Comparison of ENCODE assay signal across 18 cellular contexts in the genomic region with DNA sequence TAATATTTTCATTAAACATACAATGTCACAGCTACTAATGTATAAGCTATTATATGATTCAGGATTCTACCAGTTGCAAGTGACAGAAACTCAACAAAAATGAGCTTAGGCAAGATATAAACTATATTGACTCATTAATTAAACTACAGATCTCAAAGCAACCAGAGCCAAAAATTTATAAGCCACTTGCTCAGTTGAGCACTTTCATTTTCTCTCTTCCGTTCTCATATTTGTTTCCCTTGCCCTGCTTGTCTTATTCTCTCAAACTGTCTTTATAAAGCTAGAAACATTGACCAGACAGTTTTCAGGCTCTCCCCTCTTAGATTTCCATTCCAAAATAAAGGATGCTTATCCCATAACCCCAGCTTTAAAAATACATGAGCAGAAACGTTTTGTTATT.
DNase-seq lines count a peak whose midpoint lies in the region; ATAC-seq and TF ChIP-seq lines count a peak whose summit lies in the region.
"Had no signal": no experiment of that assay in that cellular context is flagged by ENCODE, and none has a peak within 500 bp of the region (broad histone marks: within the 10 kb centered on the region; RNA-seq: fewer than 3 reads in every experiment).

No MANE protein-coding gene starts in this region.

- TF ChIP-seq CTCF in OCI-LY3 (IDR thresholded peaks at IDR 0.05; ENCODE audit: low read depth, low read length) (no peak), gastroesophageal sphincter (IDR thresholded peaks at IDR 0.05) (no peak), glutamatergic neuron (IDR thresholded peaks at IDR 0.05; ENCODE audit: partially characterized antibody, unreplicated experiment) (no peak)

- H2AFZ ChIP-seq in OCI-LY3 (ENCODE audit: low read depth, low read length), result no peak overlapping the region

- peaks cover 6% of the 10 kb centered on the region for H3K4me1 Mint-ChIP-seq in glutamatergic neuron (ENCODE audit: low read depth, unreplicated experiment)
- no peaks in the 10 kb centered on the region for H3K4me1 Mint-ChIP-seq in activated CD4-positive, alpha-beta T cell treated with anti-CD3 and anti-CD28 coated beads, Interleukin-2, amount 10 ng/mL, durations not matched to agents 24 days and 14 days
- H3K4me1 Mint-ChIP-seq: IgD-negative memory B cell had no signal

- no peak for TF ChIP-seq EP300 in gastroesophageal sphincter (IDR thresholded peaks at IDR 0.05)

- H3K27ac ChIP-seq in OCI-LY3 (ENCODE audit: low read length), result no peak overlapping the region
- H3K27ac ChIP-seq in gastroesophageal sphincter, result no peak overlapping the region
- H3K27ac ChIP-seq: Peyer's patch had no signal

- H3K4me3 Mint-ChIP-seq in glutamatergic neuron (ENCODE audit: unreplicated experiment), result no peak overlapping the region
- no peak overlapping the region for H3K4me3 Mint-ChIP-seq in activated CD4-positive, alpha-beta T cell treated with anti-CD3 and anti-CD28 coated beads, Interleukin-2, amount 10 ng/mL, durations not matched to agents 24 days and 14 days
- H3K4me3 Mint-ChIP-seq: CD8-positive, alpha-beta T cell; H9; IgD-negative memory B cell had no signal

- H3K9me3 ChIP-seq in OCI-LY3 (ENCODE audit: insufficient read depth, low read length) (no peaks in the 10 kb centered on the region), gastroesophageal sphincter (no peaks in the 10 kb centered on the region), skeletal muscle satellite cell (replicated peaks; ENCODE audit: low read length) (no peaks in the 10 kb centered on the region)
- H3K9me3 ChIP-seq: Peyer's patch had no signal

- intact Hi-C loops in activated CD4-positive, alpha-beta T cell treated with anti-CD3 and anti-CD28 coated beads, Interleukin-2, amount 10 ng/mL, durations not matched to agents 24 days and 14 days (cut with micrococcal nuclease), result loop anchor here (10.0 kb wide), 1 partner anchor 58 kb away; a partner anchor contains a TSS

- no peaks in the 10 kb centered on the region for H3K27me3 Mint-ChIP-seq in glutamatergic neuron (ENCODE audit: unreplicated experiment)
- no peaks in the 10 kb centered on the region for H3K27me3 Mint-ChIP-seq in activated CD4-positive, alpha-beta T cell treated with anti-CD3 and anti-CD28 coated beads, Interleukin-2, amount 10 ng/mL, durations not matched to agents 24 days and 14 days
- H3K27me3 Mint-ChIP-seq: IgD-negative memory B cell had no signal

- no peaks in the 10 kb centered on the region for H3K79me2 ChIP-seq in OCI-LY3 (ENCODE audit: low read length)

- no peak for DNase-seq in glutamatergic neuron
- DNase-seq in activated CD4-positive, alpha-beta T cell treated with anti-CD3 and anti-CD28 coated beads for 48 hours, result no peak
- no peak for DNase-seq in activated CD4-positive, alpha-beta T cell treated with anti-CD3 and anti-CD28 coated beads, Interleukin-2, amount 10 ng/mL, durations not matched to agents 24 days and 14 days
- DNase-seq: CD8-positive, alpha-beta T cell; DND-41; GDM1; H9; NCI-H1092; NCI-H1694; NCI-H446; NCI-H748 treated with DMSO at 0.1 percent for 48 hours; Peyer's patch; Right ventricle myocardium superior had no signal

- no peaks in the 10 kb centered on the region for H3K36me3 Mint-ChIP-seq in glutamatergic neuron (ENCODE audit: unreplicated experiment)
- no peaks in the 10 kb centered on the region for H3K36me3 Mint-ChIP-seq in activated CD4-positive, alpha-beta T cell treated with anti-CD3 and anti-CD28 coated beads, Interleukin-2, amount 10 ng/mL, durations not matched to agents 24 days and 14 days (ENCODE audit: low read depth)
- H3K36me3 Mint-ChIP-seq: CD8-positive, alpha-beta T cell; IgD-negative memory B cell had no signal

- WGBS in gastroesophageal sphincter (ENCODE audit: low coverage in 1 of 2), 2 donors, result 24 to 33% methylated on average over 2 of the region's 2 CpGs

- H3K27me3 ChIP-seq in OCI-LY3 (ENCODE audit: low read depth, low read length), result no peaks in the 10 kb centered on the region
- no peaks in the 10 kb centered on the region for H3K27me3 ChIP-seq in gastroesophageal sphincter
- no peaks in the 10 kb centered on the region for H3K27me3 ChIP-seq in skeletal muscle satellite cell (ENCODE audit: control insufficient read depth, insufficient read depth, low read length)
- H3K27me3 ChIP-seq: Peyer's patch had no signal

- H3K9ac ChIP-seq in OCI-LY3 (ENCODE audit: low read length) (no peak overlapping the region), skeletal muscle satellite cell (ENCODE audit: low read depth, low read length) (peak overlapping the region; percentile 13)

- no peaks in the 10 kb centered on the region for H3K4me1 ChIP-seq in OCI-LY3 (ENCODE audit: low read length)
- H3K4me1 ChIP-seq in gastroesophageal sphincter, result peaks cover 0 to 8% (median 0%) of the 10 kb centered on the region in 3 donors
- H3K4me1 ChIP-seq in skeletal muscle satellite cell (ENCODE audit: control insufficient read depth, insufficient read depth, low read length), result no peaks in the 10 kb centered on the region

- H3K27ac Mint-ChIP-seq in glutamatergic neuron (ENCODE audit: unreplicated experiment), result no peak overlapping the region
- H3K27ac Mint-ChIP-seq in activated CD4-positive, alpha-beta T cell treated with anti-CD3 and anti-CD28 coated beads, Interleukin-2, amount 10 ng/mL, durations not matched to agents 24 days and 14 days, result no peak overlapping the region
- H3K27ac Mint-ChIP-seq: CD8-positive, alpha-beta T cell; H9; IgD-negative memory B cell had no signal

- H3K4me2 ChIP-seq in OCI-LY3 (ENCODE audit: low read length), result peak overlapping the region; percentile 6; the same call in 1 of the 2 replicates
- H3K4me2 ChIP-seq in skeletal muscle satellite cell (ENCODE audit: low read length), result peak overlapping the region; percentile 67

- H3K9me3 Mint-ChIP-seq in glutamatergic neuron (ENCODE audit: unreplicated experiment), result no peaks in the 10 kb centered on the region
- no peaks in the 10 kb centered on the region for H3K9me3 Mint-ChIP-seq in activated CD4-positive, alpha-beta T cell treated with anti-CD3 and anti-CD28 coated beads, Interleukin-2, amount 10 ng/mL, durations not matched to agents 24 days and 14 days
- H3K9me3 Mint-ChIP-seq: H9 had no signal

- TF ChIP-seq POLR2A in gastroesophageal sphincter (IDR thresholded peaks at IDR 0.05), result no peak

- H3K4me3 ChIP-seq in OCI-LY3 (ENCODE audit: low read length) (no peak overlapping the region), gastroesophageal sphincter (peak overlapping the region; percentile 21 to 31), skeletal muscle satellite cell (ENCODE audit: low read length) (peak overlapping the region; percentile 13)
- H3K4me3 ChIP-seq: Peyer's patch had no signal

- H3K36me3 ChIP-seq in OCI-LY3 (replicated peaks; ENCODE audit: low read depth, low read length), result no peaks in the 10 kb centered on the region
- H3K36me3 ChIP-seq in gastroesophageal sphincter, result no peaks in the 10 kb centered on the region
- no peaks in the 10 kb centered on the region for H3K36me3 ChIP-seq in skeletal muscle satellite cell (ENCODE audit: insufficient read depth, low read length)
- H3K36me3 ChIP-seq: Peyer's patch had no signal

- ATAC-seq in HG03432 (IDR thresholded peaks at IDR 0.05; ENCODE audit: unreplicated experiment) (peak; percentile 37), gastroesophageal sphincter (no peak)
- ATAC-seq: CD8-positive, alpha-beta T cell had no signal

- H4K20me1 ChIP-seq in OCI-LY3 (ENCODE audit: insufficient read depth, low read length), result no peaks in the 10 kb centered on the region
